In the genomic region with DNA sequence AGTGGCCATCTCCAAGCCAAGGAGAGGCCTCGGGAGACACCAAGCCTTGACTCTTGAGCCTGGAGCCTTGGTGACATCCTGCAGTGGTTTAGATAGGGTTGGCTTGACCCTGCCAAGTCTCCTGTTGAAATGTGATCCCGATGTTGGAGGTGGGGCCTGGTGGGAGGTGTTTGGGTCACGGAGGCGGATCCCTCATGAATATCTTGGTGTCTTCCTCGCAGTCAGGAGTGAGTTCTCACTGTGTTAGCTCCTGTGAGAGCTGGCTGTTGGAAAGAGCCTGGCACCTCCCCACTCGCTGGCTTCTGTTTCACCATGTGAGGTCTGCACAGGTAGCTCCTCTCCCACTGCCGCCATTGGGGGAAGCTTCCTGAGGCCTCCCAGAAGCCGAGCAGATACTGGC, we compare ENCODE assay signal across 20 cellular contexts. TPM values are rescaled to one million over a fixed set of nuclear protein-coding genes. Genes with fewer than 3 reads are reported as not detected.
A peak's percentile ranks its signal among the peaks of the same experiment; 100 is the strongest.
DNase-seq lines count a peak whose midpoint lies in the region; ATAC-seq and TF ChIP-seq lines count a peak whose summit lies in the region.
"Had no signal": no experiment of that assay in that cellular context is flagged by ENCODE, and none has a peak within 500 bp of the region (broad histone marks: within the 10 kb centered on the region; RNA-seq: fewer than 3 reads in every experiment).

No MANE protein-coding gene starts in this region.

- H3K36me3 ChIP-seq in lower lobe of right lung (no peaks in the 10 kb centered on the region), spleen (no peaks in the 10 kb centered on the region), BE2C (no peaks in the 10 kb centered on the region)
- H3K36me3 ChIP-seq: BLaER1 treated with 17β-estradiol and CSF1 and Interleukin-3, amounts not matched to agents 10 nM and 100 nM had no signal

- no peak overlapping the region for H3K27ac ChIP-seq in lower lobe of right lung
- no peak overlapping the region for H3K27ac ChIP-seq in spleen
- H3K27ac ChIP-seq: 22Rv1; A549; BLaER1 treated with 17β-estradiol and CSF1 and Interleukin-3, amounts not matched to agents 10 nM and 100 nM; GM23248; KMS-11 had no signal

- no peaks in the 10 kb centered on the region for H3K9me3 Mint-ChIP-seq in chondrocyte (ENCODE audit: low read depth)
- H3K9me3 Mint-ChIP-seq: CD8-positive, alpha-beta memory T cell; IgD-negative memory B cell had no signal

- peaks cover 45% of the 10 kb centered on the region for H3K27me3 Mint-ChIP-seq in chondrocyte (ENCODE audit: low read depth)

- ATAC-seq in Right ventricle myocardium inferior = no peak
- no peak for ATAC-seq in lower lobe of right lung
- ATAC-seq: A549 had no signal

- no peak overlapping the region for H3K4me3 Mint-ChIP-seq in chondrocyte (ENCODE audit: unreplicated experiment)
- H3K4me3 Mint-ChIP-seq: CD4-positive, CD25-positive, alpha-beta regulatory T cell; CD8-positive, alpha-beta memory T cell; IgD-negative memory B cell had no signal

- H3K9me3 ChIP-seq in lower lobe of right lung (no peaks in the 10 kb centered on the region), spleen (no peaks in the 10 kb centered on the region), BE2C (no peaks in the 10 kb centered on the region)
- H3K9me3 ChIP-seq: A549; BLaER1 treated with 17β-estradiol and CSF1 and Interleukin-3, amounts not matched to agents 10 nM and 100 nM had no signal

- peaks cover 34% of the 10 kb centered on the region for H3K27me3 ChIP-seq in lower lobe of right lung (ENCODE audit: low read depth)
- peaks cover 0 to 71% (median 3%) of the 10 kb centered on the region in 7 donors for H3K27me3 ChIP-seq in spleen (replicated peaks in 1 of 7)
- no peaks in the 10 kb centered on the region for H3K27me3 ChIP-seq in BE2C

- 78 to 91% (median 87%) methylated on average over 8 of the region's 8 CpGs for WGBS in spleen, 5 donors

- TF ChIP-seq CTCF in chondrocyte (IDR thresholded peaks at IDR 0.05) (no peak), lower lobe of right lung (IDR thresholded peaks at IDR 0.05) (no peak), spleen (IDR thresholded peaks at IDR 0.05 in 8 of 11, conservative IDR thresholded peaks at IDR 0.05 in 3 of 11) (no peak), BE2C (IDR thresholded peaks at IDR 0.05; ENCODE audit: low read depth, low read length) (no peak)

- DNase-seq in Right ventricle myocardium inferior (ENCODE audit: missing footprints) (peak; percentile 9), cardiac septum (ENCODE audit: low spot score) (no peak), chondrocyte (ENCODE audit: low spot score) (peak; percentile 54), lower lobe of right lung (peak; percentile 13), spleen (peak; percentile 37), NCI-H2081 treated with DMSO at 0.1 percent for 48 hours (lab: John Stamatoyannopoulos, UW) (no peak), BE2C (no peak), CD1c-positive myeloid dendritic cell (ENCODE audit: extremely low spot score) (no peak)
- DNase-seq: CD4-positive, CD25-positive, alpha-beta regulatory T cell; CD8-positive, alpha-beta memory T cell; COR-L47; GDM1; GM23248; HCEC 1CT had no signal

- H3K4me1 ChIP-seq in lower lobe of right lung (no peaks in the 10 kb centered on the region), spleen (no peaks in the 10 kb centered on the region), BE2C (peaks cover 7% of the 10 kb centered on the region)
- H3K4me1 ChIP-seq: A549 had no signal

- no peak overlapping the region for H3K4me3 ChIP-seq in lower lobe of right lung
- H3K4me3 ChIP-seq in spleen = no peak overlapping the region
- H3K4me3 ChIP-seq in BE2C (ENCODE audit: low read depth, low read length) = no peak overlapping the region
- H3K4me3 ChIP-seq: A549; BLaER1 treated with 17β-estradiol and CSF1 and Interleukin-3, amounts not matched to agents 10 nM and 100 nM; GM23248 had no signal

- H3K27ac Mint-ChIP-seq in chondrocyte (ENCODE audit: unreplicated experiment) = no peak overlapping the region
- H3K27ac Mint-ChIP-seq: CD4-positive, CD25-positive, alpha-beta regulatory T cell; IgD-negative memory B cell had no signal

- intact Hi-C loops in Right ventricle myocardium inferior (cut with DNase I) = no loop called here
- intact Hi-C loops in cardiac septum (cut with DNase I) = no loop called here
- intact Hi-C loops in lower lobe of right lung (cut with DNase I) = no loop called here
- intact Hi-C loops in spleen (cut with DNase I; ENCODE audit: low total_unique reads) = no loop called here

- no peaks in the 10 kb centered on the region for H3K36me3 Mint-ChIP-seq in chondrocyte (ENCODE audit: low read depth)
- H3K36me3 Mint-ChIP-seq: CD4-positive, CD25-positive, alpha-beta regulatory T cell; CD8-positive, alpha-beta memory T cell; IgD-negative memory B cell had no signal

- H3K4me1 Mint-ChIP-seq in chondrocyte (ENCODE audit: low read depth) = no peaks in the 10 kb centered on the region
- H3K4me1 Mint-ChIP-seq: CD4-positive, CD25-positive, alpha-beta regulatory T cell; CD8-positive, alpha-beta memory T cell; IgD-negative memory B cell had no signal

- TF ChIP-seq POLR2A in spleen (IDR thresholded peaks at IDR 0.05) = no peak

RNA-seq across cellular contexts. Expression of a gene that starts 38.8 kb away (rescaled TPM):
- total RNA-seq in Right ventricle myocardium inferior (6.9 TPM), cardiac septum (5.4 TPM), chondrocyte (0.99 to 1.6 TPM (median 1.5 TPM) in 3 replicates), lower lobe of right lung (2.5 TPM), spleen (10 to 100 TPM; 19.5 to 42.1 (median 37.6) TPM)
- 10 to 100 TPM in 1 of 3 donors, 1 to 10 TPM in 2; 9.4 to 15.5 (median 9.9) TPM for polyA plus RNA-seq in spleen
- 44.5 TPM for polyA plus RNA-seq in BE2C (2012; ENCODE audit: insufficient read depth, insufficient read length, low read depth)
- total RNA-seq: CD4-positive, CD25-positive, alpha-beta regulatory T cell; CD8-positive, alpha-beta memory T cell had no signal
- polyA plus RNA-seq: AG04450; CD4-positive, CD25-positive, alpha-beta regulatory T cell; CD8-positive, alpha-beta memory T cell; IgD-negative memory B cell had no signal

Comparison
In these comparisons a context has a peak if more than half of its experiments do, and no peak if none do; other contexts are left out.
1. DNase-seq: peak in Right ventricle myocardium inferior (single experiment), chondrocyte (single experiment), lower lobe of right lung (single experiment) and spleen (single experiment); none in cardiac septum (single experiment), NCI-H2081 treated with DMSO at 0.1 percent for 48 hours (single experiment), BE2C (single experiment) and CD1c-positive myeloid dendritic cell (single experiment).